Comparison of ENCODE assay signal across 1 cellular context in genomic region chr19:40335855-40336700, GRCh38.
TF ChIP-seq lines count a peak whose summit lies in the region.

No MANE protein-coding gene starts in this region.

TF ChIP-seq in K562, 482 proteins besides CTCF, POLR2A, EP300 and RAD21:
- TF ChIP-seq ATF7 (IDR thresholded peaks at IDR 0.05): peak; percentile 26; the same call in 1 of the 2 replicates
- no peak for TF ChIP-seq MBD1 (CRISPR knock-in tag; IDR thresholded peaks at IDR 0.05)
- peak; percentile 53; the same call in 1 of the 2 replicates for TF ChIP-seq ATF3 (IDR thresholded peaks at IDR 0.05)
- no peak for TF ChIP-seq ATF3 (CRISPR knock-in tag; conservative IDR thresholded peaks at IDR 0.05)
- no peak for TF ChIP-seq ELK3 (CRISPR knock-in tag; IDR thresholded peaks at IDR 0.05)
- no peak for TF ChIP-seq TARDBP (IDR thresholded peaks at IDR 0.05)
- TF ChIP-seq SMARCA5 (IDR thresholded peaks at IDR 0.05): peak; percentile 71; the same call in 1 of the 2 replicates
- no peak for TF ChIP-seq ATF6 (CRISPR knock-in tag; IDR thresholded peaks at IDR 0.05)
- no peak for TF ChIP-seq RFX7 (CRISPR knock-in tag; IDR thresholded peaks at IDR 0.05)
- TF ChIP-seq KDM1A (IDR thresholded peaks at IDR 0.05): peak in 1 of 2 experiments; percentile 24; a peak in 1 of 4 replicates
- no peak for TF ChIP-seq CHD7 (IDR thresholded peaks at IDR 0.05; ENCODE audit: low read depth, low read length)
- TF ChIP-seq ZFP36 (IDR thresholded peaks at IDR 0.05; ENCODE audit: low read depth, low read length, partially characterized antibody): peak; percentile 53
- no peak for TF ChIP-seq MED1 (CRISPR knock-in tag; IDR thresholded peaks at IDR 0.05; ENCODE audit: borderline replicate concordance)
- TF ChIP-seq KDM5B (IDR thresholded peaks at IDR 0.05; ENCODE audit: insufficient replicate concordance, low read depth, low read length): no peak
- no peak for TF ChIP-seq ZNF586 (CRISPR knock-in tag; conservative IDR thresholded peaks at IDR 0.05)
- no peak for TF ChIP-seq TFAP4 (CRISPR knock-in tag; IDR thresholded peaks at IDR 0.05; ENCODE audit: borderline replicate concordance)
- TF ChIP-seq BRD4 (IDR thresholded peaks at IDR 0.05): no peak
- TF ChIP-seq HMG20B (CRISPR knock-in tag; IDR thresholded peaks at IDR 0.05): no peak
- TF ChIP-seq TAF9B (IDR thresholded peaks at IDR 0.05; ENCODE audit: partially characterized antibody): no peak
- peak; percentile 79; the same call in 1 of the 2 replicates for TF ChIP-seq BCOR (IDR thresholded peaks at IDR 0.05)
- TF ChIP-seq TFAM (CRISPR knock-in tag; conservative IDR thresholded peaks at IDR 0.05): no peak
- no peak for TF ChIP-seq MXI1 (IDR thresholded peaks at IDR 0.05; ENCODE audit: low read depth, low read length)
- TF ChIP-seq RBM25 (IDR thresholded peaks at IDR 0.05; ENCODE audit: low read depth, low read length, severe bottlenecking): peak; percentile 30
